Comparison of ENCODE assay signal across 25 cellular contexts in genomic region chr5:33834334-33834733, GRCh38. TPM values are rescaled to one million over a fixed set of nuclear protein-coding genes. Genes with fewer than 3 reads are reported as not detected.
DNase-seq lines count a peak whose midpoint lies in the region; ATAC-seq and TF ChIP-seq lines count a peak whose summit lies in the region.
"Had no signal": no experiment of that assay in that cellular context is flagged by ENCODE, and none has a peak within 500 bp of the region (broad histone marks: within the 10 kb centered on the region; RNA-seq: fewer than 3 reads in every experiment).

No MANE protein-coding gene starts in this region.

- no peak overlapping the region for H3K4me3 ChIP-seq in AG10803 (ENCODE audit: low read length)
- no peak overlapping the region for H3K4me3 ChIP-seq in choroid plexus epithelial cell (ENCODE audit: low read depth, low read length)
- H3K4me3 ChIP-seq: HAP-1, heart right ventricle, lower lobe of right lung, right lobe of liver, thoracic aorta, vagina had no signal

- TF ChIP-seq CTCF in AG10803 (conservative IDR thresholded peaks at IDR 0.05; ENCODE audit: low read length) (no peak), choroid plexus epithelial cell (conservative IDR thresholded peaks at IDR 0.05; ENCODE audit: low read depth, low read length) (no peak)

- DNase-seq in AG10803 (ENCODE audit: low read depth) (peak; percentile 58), M059J (ENCODE audit: low read depth) (peak; percentile 62), choroid plexus epithelial cell (ENCODE audit: low read depth) (peak; percentile 88), myocyte (ENCODE audit: low read depth) (peak; percentile 44), OCI-M2 (lab: John Stamatoyannopoulos, UW; ENCODE audit: unreplicated experiment) (no peak)
- no peak for DNase-seq in activated CD8-positive, alpha-beta memory T cell treated with anti-CD3 and anti-CD28 coated beads, Interleukin-2, amount 50 U/mL, for 48 hours
- DNase-seq: activated CD4-positive, alpha-beta memory T cell treated with anti-CD3 and anti-CD28 coated beads for 36 hours; activated CD4-positive, CD25-positive, alpha-beta regulatory T cell treated with anti-CD3 and anti-CD28 coated beads, Interleukin-2, amount 50 U/mL, for 72 hours; activated effector memory CD4-positive, alpha-beta T cell treated with Interleukin-2 at 50 U/mL for 16 hours; activated naive CD8-positive, alpha-beta T cell treated with anti-CD3 and anti-CD28 coated beads for 36 hours; DMS53; effector CD4-positive, alpha-beta T cell; foreskin keratinocyte; heart right ventricle; kidney glomerular epithelial cell; lower lobe of right lung; right lobe of liver; SK-N-SH; stimulated activated CD4-positive, alpha-beta T cell treated with anti-CD3 and anti-CD28 coated beads, Interleukin-15, amount 100 ng/mL, for 24 hours; stimulated activated naive CD4-positive, alpha-beta T cell treated with Interleukin-2 at 50 U/mL for 16 hours had no signal

- ATAC-seq in HG02884 (IDR thresholded peaks at IDR 0.05; ENCODE audit: unreplicated experiment) (no peak), GM21526 (IDR thresholded peaks at IDR 0.05; ENCODE audit: low FRiP score, unreplicated experiment) (no peak)
- ATAC-seq: foreskin keratinocyte, heart right ventricle, lower lobe of right lung, right lobe of liver had no signal

RNA-seq across cellular contexts. Expression of gene ADAMTS12, which starts 57.5 kb away (rescaled TPM):
- total RNA-seq in M059J (2014; rRNA removed; shearing (Covaris generic)) = 13.5 and 16.7 TPM in 2 replicates
- total RNA-seq in myocyte = 21.4 and 22.0 TPM in 2 replicates
- 88.1 TPM for polyA plus RNA-seq in myocyte (2012)
- total RNA-seq: activated CD4-positive, alpha-beta memory T cell treated with anti-CD3 and anti-CD28 coated beads for 36 hours; activated naive CD8-positive, alpha-beta T cell treated with anti-CD3 and anti-CD28 coated beads for 36 hours had no signal

Comparison
In these comparisons a context has a peak if more than half of its experiments do, and no peak if none do; other contexts are left out.
1. DNase-seq: peak in AG10803 (single experiment), M059J (single experiment), choroid plexus epithelial cell (single experiment) and myocyte (single experiment); none in activated CD8-positive, alpha-beta memory T cell treated with anti-CD3 and anti-CD28 coated beads, Interleukin-2, amount 50 U/mL, for 48 hours (single experiment) and OCI-M2 (single experiment).